36 cellular contexts compared by ENCODE assay signal in genomic region chr16:56400458-56400857, GRCh38. TPM values are rescaled to one million over a fixed set of nuclear protein-coding genes. Genes with fewer than 3 reads are reported as not detected.
A peak's percentile ranks its signal among the peaks of the same experiment; 100 is the strongest.
DNase-seq lines count a peak whose midpoint lies in the region; ATAC-seq, FAIRE-seq and TF ChIP-seq lines count a peak whose summit lies in the region.
"Had no signal": no experiment of that assay in that cellular context is flagged by ENCODE, and none has a peak within 500 bp of the region (broad histone marks: within the 10 kb centered on the region; RNA-seq: fewer than 3 reads in every experiment).

No MANE protein-coding gene starts in this region.

- no peak for FAIRE-seq in H54 (lab: Jason Lieb, UNC)
- FAIRE-seq: A549, D721Med, GM18507 had no signal

- TF ChIP-seq POLR2A in esophagus muscularis mucosa (IDR thresholded peaks at IDR 0.05; ENCODE audit: low read depth): no peak
- no peak for TF ChIP-seq POLR2A in thyroid gland (IDR thresholded peaks at IDR 0.05)
- TF ChIP-seq POLR2A in H54 (IDR thresholded peaks at IDR 0.05; ENCODE audit: low read depth, low read length): no peak

- no peaks in the 10 kb centered on the region for H3K9me3 Mint-ChIP-seq in activated CD8-positive, alpha-beta T cell treated with anti-CD3 and anti-CD28 coated beads for 36 hours
- no peaks in the 10 kb centered on the region for H3K9me3 Mint-ChIP-seq in activated CD8-positive, alpha-beta T cell treated with anti-CD3 and anti-CD28 coated beads, Interleukin-2, amount 10 ng/mL, durations not matched to agents 7 days and 5 days (ENCODE audit: insufficient read depth)
- H3K9me3 Mint-ChIP-seq: dendritic cell treated with granulocyte-macrophage colony-stimulating factor and Interleukin-4, amounts not matched to agents 40 ng/mL and 50 ng/mL, for 4 days; stimulated activated naive CD8-positive, alpha-beta T cell treated with anti-CD3 and anti-CD28 coated beads, Interleukin-15, amount 100 ng/mL, for 72 hours; T-helper 2 cell treated with Interferon-gamma antibody and Interleukin-4, amounts not matched to agents 5 μg/mL and 100 μg/mL, for 36 hours had no signal

- DNase-seq in activated CD8-positive, alpha-beta T cell treated with anti-CD3 and anti-CD28 coated beads for 36 hours: no peak
- DNase-seq in activated CD8-positive, alpha-beta T cell treated with anti-CD3 and anti-CD28 coated beads, Interleukin-2, amount 10 ng/mL, durations not matched to agents 7 days and 5 days: no peak
- DNase-seq in Panc1 (ENCODE audit: low read depth, low spot score) (no peak), esophagus muscularis mucosa (ENCODE audit: extremely low spot score) (peak; percentile 26), thyroid gland (peak; percentile 4 to 14), NCI-H1417 treated with DMSO at 0.1 percent for 48 hours (lab: John Stamatoyannopoulos, UW) (no peak), A172 (ENCODE audit: low spot score) (no peak), H54 (ENCODE audit: insufficient read length, low spot score) (no peak)
- DNase-seq: activated CD4-positive, alpha-beta T cell treated with anti-CD3 and anti-CD28 coated beads for 36 hours; activated gamma-delta T cell; activated naive CD8-positive, alpha-beta T cell treated with anti-CD3 and anti-CD28 coated beads for 36 hours; activated T-cell treated with anti-CD3 and anti-CD28 coated beads, Interleukin-2, amount 50 U/mL, for 1 hour; AML-193; anterior cingulate cortex; caudate nucleus; CD4-positive, CD25-positive, alpha-beta regulatory T cell; EL; erythroblast; glutamatergic neuron; left colon; mesenchymal stem cell; NCI-H1436; Right ventricle myocardium superior; stimulated activated CD4-positive, alpha-beta T cell treated with anti-CD3 and anti-CD28 coated beads, Interleukin-1b, Interleukin-23, amount 100 ng/mL, for 48 hours; stimulated activated naive CD8-positive, alpha-beta T cell treated with anti-CD3 and anti-CD28 coated beads, Interleukin-15, amount 100 ng/mL, for 72 hours; uterus had no signal

- H3K4me1 ChIP-seq in Panc1 (ENCODE audit: control insufficient read depth, insufficient read depth, low read length) (no peaks in the 10 kb centered on the region), esophagus muscularis mucosa (no peaks in the 10 kb centered on the region), thyroid gland (peaks cover 6 to 10% of the 10 kb centered on the region in 2 donors)
- H3K4me1 ChIP-seq: A549, parathyroid adenoma, right atrium auricular region, uterus had no signal

- no peak for TF ChIP-seq CTCF in activated CD8-positive, alpha-beta T cell treated with anti-CD3 and anti-CD28 coated beads for 36 hours (IDR thresholded peaks at IDR 0.05)
- TF ChIP-seq CTCF in Panc1 (IDR thresholded peaks at IDR 0.05): no peak
- no peak for TF ChIP-seq CTCF in esophagus muscularis mucosa (IDR thresholded peaks at IDR 0.05)
- no peak for TF ChIP-seq CTCF in thyroid gland (IDR thresholded peaks at IDR 0.05)

- H3K36me3 ChIP-seq in Panc1 (ENCODE audit: control insufficient read depth, insufficient read depth, low read length) (peaks cover 18% of the 10 kb centered on the region), esophagus muscularis mucosa (peaks cover 41 to 71% (median 61%) of the 10 kb centered on the region in 4 donors), thyroid gland (peaks cover 30 to 31% of the 10 kb centered on the region in 2 donors)
- H3K36me3 ChIP-seq: uterus had no signal

- in situ Hi-C loops in Panc1 (cut with HindIII; ENCODE audit: low pct_unique_long_range_greater_than_20kb, low sequenced_read_pairs): no loop called here

- H3K4me3 Mint-ChIP-seq in activated CD8-positive, alpha-beta T cell treated with anti-CD3 and anti-CD28 coated beads for 36 hours: no peak overlapping the region
- H3K4me3 Mint-ChIP-seq in activated CD8-positive, alpha-beta T cell treated with anti-CD3 and anti-CD28 coated beads, Interleukin-2, amount 10 ng/mL, durations not matched to agents 7 days and 5 days: no peak overlapping the region
- H3K4me3 Mint-ChIP-seq: activated CD4-positive, alpha-beta T cell treated with anti-CD3 and anti-CD28 coated beads for 36 hours; activated naive CD8-positive, alpha-beta T cell treated with anti-CD3 and anti-CD28 coated beads for 36 hours; dendritic cell treated with granulocyte-macrophage colony-stimulating factor and Interleukin-4, amounts not matched to agents 40 ng/mL and 50 ng/mL, for 4 days; stimulated activated naive CD8-positive, alpha-beta T cell treated with anti-CD3 and anti-CD28 coated beads, Interleukin-15, amount 100 ng/mL, for 72 hours; T-helper 2 cell treated with Interferon-gamma antibody and Interleukin-4, amounts not matched to agents 5 μg/mL and 100 μg/mL, for 36 hours had no signal

- POLR2A ChIA-PET in activated CD8-positive, alpha-beta T cell treated with anti-CD3 and anti-CD28 coated beads for 36 hours (lab: Charles Lee): no interaction called here
- POLR2A ChIA-PET in activated CD8-positive, alpha-beta T cell treated with anti-CD3 and anti-CD28 coated beads, Interleukin-2, amount 10 ng/mL, durations not matched to agents 7 days and 5 days (lab: Charles Lee): no interaction called here
- POLR2A ChIA-PET in Panc1 (lab: Charles Lee): no interaction called here

- TF ChIP-seq EP300 in esophagus muscularis mucosa (IDR thresholded peaks at IDR 0.05): no peak

- no peaks in the 10 kb centered on the region for H3K27me3 Mint-ChIP-seq in activated CD8-positive, alpha-beta T cell treated with anti-CD3 and anti-CD28 coated beads for 36 hours
- no peaks in the 10 kb centered on the region for H3K27me3 Mint-ChIP-seq in activated CD8-positive, alpha-beta T cell treated with anti-CD3 and anti-CD28 coated beads, Interleukin-2, amount 10 ng/mL, durations not matched to agents 7 days and 5 days (ENCODE audit: low read depth)
- H3K27me3 Mint-ChIP-seq: activated CD4-positive, alpha-beta T cell treated with anti-CD3 and anti-CD28 coated beads for 36 hours; activated naive CD8-positive, alpha-beta T cell treated with anti-CD3 and anti-CD28 coated beads for 36 hours; CD4-positive, CD25-positive, alpha-beta regulatory T cell; dendritic cell treated with granulocyte-macrophage colony-stimulating factor and Interleukin-4, amounts not matched to agents 40 ng/mL and 50 ng/mL, for 4 days; stimulated activated naive CD8-positive, alpha-beta T cell treated with anti-CD3 and anti-CD28 coated beads, Interleukin-15, amount 100 ng/mL, for 72 hours had no signal

- H3K27ac Mint-ChIP-seq in activated CD8-positive, alpha-beta T cell treated with anti-CD3 and anti-CD28 coated beads for 36 hours: peak overlapping the region; percentile 28
- H3K27ac Mint-ChIP-seq in activated CD8-positive, alpha-beta T cell treated with anti-CD3 and anti-CD28 coated beads, Interleukin-2, amount 10 ng/mL, durations not matched to agents 7 days and 5 days: no peak overlapping the region
- H3K27ac Mint-ChIP-seq: activated naive CD8-positive, alpha-beta T cell treated with anti-CD3 and anti-CD28 coated beads for 36 hours; dendritic cell treated with granulocyte-macrophage colony-stimulating factor and Interleukin-4, amounts not matched to agents 40 ng/mL and 50 ng/mL, for 4 days; T-helper 2 cell treated with Interferon-gamma antibody and Interleukin-4, amounts not matched to agents 5 μg/mL and 100 μg/mL, for 36 hours had no signal

- peaks cover 4% of the 10 kb centered on the region for H3K4me1 Mint-ChIP-seq in activated CD8-positive, alpha-beta T cell treated with anti-CD3 and anti-CD28 coated beads for 36 hours (ENCODE audit: low read depth)
- peaks cover 1% of the 10 kb centered on the region for H3K4me1 Mint-ChIP-seq in activated CD8-positive, alpha-beta T cell treated with anti-CD3 and anti-CD28 coated beads, Interleukin-2, amount 10 ng/mL, durations not matched to agents 7 days and 5 days (ENCODE audit: low read depth)
- H3K4me1 Mint-ChIP-seq: activated CD4-positive, alpha-beta T cell treated with anti-CD3 and anti-CD28 coated beads for 36 hours had no signal

- CTCF ChIA-PET in activated CD8-positive, alpha-beta T cell treated with anti-CD3 and anti-CD28 coated beads for 36 hours (lab: Charles Lee): interaction anchor here (0.5 to 1.7 kb wide), 9 partner anchors 9 to 1695 kb away, joined by 3 to 7 read pairs (median 3); partner anchors contain the start of genes NUDT21 and OGFOD1
- CTCF ChIA-PET in activated CD8-positive, alpha-beta T cell treated with anti-CD3 and anti-CD28 coated beads, Interleukin-2, amount 10 ng/mL, durations not matched to agents 7 days and 5 days (lab: Charles Lee): interaction anchor here (0.7 to 1.7 kb wide), 5 partner anchors 12 to 457 kb away, joined by 3 to 8 read pairs (median 3); no protein-coding TSS in a partner anchor
- CTCF ChIA-PET in Panc1 (lab: Charles Lee): no interaction called here

- BruUV-seq in Panc1 (replicated peaks; lab: Mats Ljungman, UMichigan): TSS peak; percentile 56

- intact Hi-C loops in activated CD8-positive, alpha-beta T cell treated with anti-CD3 and anti-CD28 coated beads for 36 hours (cut with micrococcal nuclease): no loop called here
- intact Hi-C loops in Panc1 (cut with micrococcal nuclease; ENCODE audit: unreplicated experiment): no loop called here
- intact Hi-C loops in esophagus muscularis mucosa (cut with DNase I): no loop called here
- intact Hi-C loops in thyroid gland (cut with DNase I): no loop called here

- H3K9me3 ChIP-seq in Panc1 (ENCODE audit: control insufficient read depth, insufficient read depth, low read depth, low read length) (no peaks in the 10 kb centered on the region), esophagus muscularis mucosa (no peaks in the 10 kb centered on the region), thyroid gland (no peaks in the 10 kb centered on the region)
- H3K9me3 ChIP-seq: A549, right atrium auricular region, thoracic aorta, uterus had no signal

- no peak for ATAC-seq in activated CD8-positive, alpha-beta T cell treated with anti-CD3 and anti-CD28 coated beads for 36 hours
- no peak for ATAC-seq in activated CD8-positive, alpha-beta T cell treated with anti-CD3 and anti-CD28 coated beads, Interleukin-2, amount 10 ng/mL, durations not matched to agents 7 days and 5 days
- no peak for ATAC-seq in Panc1
- ATAC-seq: A549; activated CD4-positive, alpha-beta T cell treated with anti-CD3 and anti-CD28 coated beads for 36 hours; left colon; SK-N-SH treated with all-trans-retinoic acid at 6 μM for 48 hours; stimulated activated naive CD8-positive, alpha-beta T cell treated with anti-CD3 and anti-CD28 coated beads, Interleukin-15, amount 100 ng/mL, for 72 hours had no signal

- 73% methylated on average over 5 of the region's 5 CpGs for WGBS in esophagus muscularis mucosa
- WGBS in thyroid gland, 2 donors: 27 to 40% methylated on average over 5 of the region's 5 CpGs

- H3K27ac ChIP-seq in Panc1 (ENCODE audit: low read length): no peak overlapping the region
- no peak overlapping the region for H3K27ac ChIP-seq in esophagus muscularis mucosa (replicated peaks in 1 of 4)
- no peak overlapping the region for H3K27ac ChIP-seq in thyroid gland
- H3K27ac ChIP-seq: A549, HL-60, parathyroid adenoma, right atrium auricular region, thoracic aorta, uterus had no signal

- H3K27me3 ChIP-seq in Panc1 (ENCODE audit: control insufficient read depth, insufficient read depth, low read length) (no peaks in the 10 kb centered on the region), esophagus muscularis mucosa (no peaks in the 10 kb centered on the region), thyroid gland (no peaks in the 10 kb centered on the region)
- H3K27me3 ChIP-seq: right atrium auricular region, uterus had no signal

- H3K4me3 ChIP-seq in Panc1 (ENCODE audit: low read depth in 2 of 2, low read length in 2 of 2) (no peak overlapping the region), esophagus muscularis mucosa (no peak overlapping the region), thyroid gland (replicated peaks in 1 of 3) (no peak overlapping the region)
- H3K4me3 ChIP-seq: A549, right atrium auricular region, thoracic aorta, uterus had no signal

- H3K36me3 Mint-ChIP-seq in activated CD8-positive, alpha-beta T cell treated with anti-CD3 and anti-CD28 coated beads for 36 hours (ENCODE audit: low read depth): peaks cover 53% of the 10 kb centered on the region
- peaks cover 48% of the 10 kb centered on the region for H3K36me3 Mint-ChIP-seq in activated CD8-positive, alpha-beta T cell treated with anti-CD3 and anti-CD28 coated beads, Interleukin-2, amount 10 ng/mL, durations not matched to agents 7 days and 5 days (ENCODE audit: low read depth)

RNA-seq across cellular contexts. Expression of gene AMFR, which starts 24.9 kb away (rescaled TPM):
- total RNA-seq in activated CD8-positive, alpha-beta T cell treated with anti-CD3 and anti-CD28 coated beads for 36 hours: 10 to 100 TPM; 35.9 to 41.6 TPM
- 10 to 100 TPM; 39.0 to 47.5 TPM for total RNA-seq in activated CD8-positive, alpha-beta T cell treated with anti-CD3 and anti-CD28 coated beads, Interleukin-2, amount 10 ng/mL, durations not matched to agents 7 days and 5 days
- 89.6 TPM for total RNA-seq in Panc1 (2021; ENCODE audit: unreplicated experiment)
- polyA plus RNA-seq in Panc1 (2012; ENCODE audit: insufficient read length): 112 TPM
- 100 to 1,000 TPM; 150 to 205 (median 179) TPM for total RNA-seq in esophagus muscularis mucosa
- total RNA-seq in thyroid gland: 100 to 1,000 TPM; 130 to 167 (median 146) TPM
- 172 and 175 TPM in 2 replicates for total RNA-seq in A172 (2014; rRNA removed; shearing (Covaris generic))

RNA-seq across cellular contexts. Expression of gene NUDT21, which starts 50.7 kb away (rescaled TPM):
- total RNA-seq in activated CD8-positive, alpha-beta T cell treated with anti-CD3 and anti-CD28 coated beads for 36 hours: 100 to 1,000 TPM; 296 to 306 TPM
- 100 to 1,000 TPM; 237 TPM for total RNA-seq in activated CD8-positive, alpha-beta T cell treated with anti-CD3 and anti-CD28 coated beads, Interleukin-2, amount 10 ng/mL, durations not matched to agents 7 days and 5 days
- 97.6 TPM for total RNA-seq in Panc1 (2021; ENCODE audit: unreplicated experiment)
- polyA plus RNA-seq in Panc1 (2012; ENCODE audit: insufficient read length): 52.4 TPM
- 10 to 100 TPM; 35.5 to 46.7 (median 39.9) TPM for total RNA-seq in esophagus muscularis mucosa
- total RNA-seq in thyroid gland: 100 to 1,000 TPM in 1 of 4 donors, 10 to 100 TPM in 3; 55.0 to 120 (median 68.2) TPM
- total RNA-seq in A172 (2014; rRNA removed; shearing (Covaris generic)): 177 and 191 TPM in 2 replicates

RNA-seq across cellular contexts. Expression of gene OGFOD1, which starts 50.9 kb away (rescaled TPM):
- total RNA-seq in activated CD8-positive, alpha-beta T cell treated with anti-CD3 and anti-CD28 coated beads for 36 hours: 10 to 100 TPM; 51.0 to 59.2 TPM
- total RNA-seq in activated CD8-positive, alpha-beta T cell treated with anti-CD3 and anti-CD28 coated beads, Interleukin-2, amount 10 ng/mL, durations not matched to agents 7 days and 5 days: 10 to 100 TPM; 41.8 to 42.0 TPM
- total RNA-seq in Panc1 (2021; ENCODE audit: unreplicated experiment) (35.8 TPM), esophagus muscularis mucosa (10 to 100 TPM; 18.3 to 47.1 (median 33.1) TPM), thyroid gland (10 to 100 TPM; 28.4 to 75.3 (median 58.7) TPM)
- polyA plus RNA-seq in Panc1 (2012; ENCODE audit: insufficient read length): 26.6 TPM
- 154 and 217 TPM in 2 replicates for total RNA-seq in A172 (2014; rRNA removed; shearing (Covaris generic))

Comparison
In these comparisons a context has a peak if more than half of its experiments do, and no peak if none do; other contexts are left out.
1. DNase-seq: peak in esophagus muscularis mucosa (single experiment) and thyroid gland (2 of 2); none in activated CD8-positive, alpha-beta T cell treated with anti-CD3 and anti-CD28 coated beads for 36 hours (single experiment), activated CD8-positive, alpha-beta T cell treated with anti-CD3 and anti-CD28 coated beads, Interleukin-2, amount 10 ng/mL, durations not matched to agents 7 days and 5 days (single experiment), Panc1 (single experiment), NCI-H1417 treated with DMSO at 0.1 percent for 48 hours (single experiment), A172 (single experiment) and H54 (single experiment).